In the genomic region with DNA sequence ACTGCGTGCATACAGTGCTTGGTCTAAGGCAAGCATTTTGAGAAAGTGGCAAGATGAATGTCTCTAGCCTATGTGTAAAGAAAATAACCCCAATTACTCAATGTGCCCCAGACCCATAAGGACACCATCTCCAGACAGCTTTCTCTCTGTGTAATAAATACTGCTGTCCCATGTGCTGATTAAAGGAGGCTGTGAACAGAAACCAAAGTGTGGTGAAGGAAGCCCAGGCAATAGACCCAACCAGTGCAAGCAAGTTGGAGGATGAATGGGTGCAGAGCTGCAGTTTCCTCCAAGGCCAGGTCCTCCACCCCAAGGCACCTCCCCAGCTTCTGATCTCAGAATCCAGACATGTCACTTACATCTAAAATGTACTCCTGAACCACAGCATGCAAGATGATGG, we compare ENCODE assay signal across 11 cellular contexts.
"Had no signal": no experiment of that assay in that cellular context is flagged by ENCODE, and none has a peak within 500 bp of the region (broad histone marks: within the 10 kb centered on the region; RNA-seq: fewer than 3 reads in every experiment).

No MANE protein-coding gene starts in this region.

- DNase-seq: activated gamma-delta T cell treated with Interleukin-2 at 50 U/mL for 16 hours; activated T-cell treated with anti-CD3 and anti-CD28 coated beads, Interleukin-2, amount 50 U/mL, for 72 hours; cortex of kidney; effector CD8-positive, alpha-beta T cell; kidney glomerular epithelial cell; right cardiac atrium; small intestine; transverse colon had no signal

- H3K4me3 ChIP-seq: cardiac muscle cell, transverse colon had no signal

- H3K27ac Mint-ChIP-seq: activated T-cell treated with anti-CD3 and anti-CD28 coated beads, Interleukin-2, amount 50 U/mL, for 72 hours; stimulated activated effector memory CD8-positive, alpha-beta T cell treated with anti-CD3 and anti-CD28 coated beads, Interleukin-12 subunit alpha, Interleukin-12 subunit beta, amount 100 ng/mL, for 72 hours; T-helper 2 cell treated with Interferon-gamma antibody and Interleukin-4, amounts not matched to agents 5 μg/mL and 100 μg/mL, for 36 hours had no signal

- H3K27me3 ChIP-seq: cardiac muscle cell, transverse colon had no signal

- ATAC-seq: activated T-cell treated with anti-CD3 and anti-CD28 coated beads, Interleukin-2, amount 50 U/mL, for 72 hours; right cardiac atrium; stimulated activated effector memory CD8-positive, alpha-beta T cell treated with anti-CD3 and anti-CD28 coated beads, Interleukin-12 subunit alpha, Interleukin-12 subunit beta, amount 100 ng/mL, for 72 hours had no signal

- H3K36me3 ChIP-seq: cardiac muscle cell, transverse colon had no signal

- H3K9me3 Mint-ChIP-seq: activated T-cell treated with anti-CD3 and anti-CD28 coated beads, Interleukin-2, amount 50 U/mL, for 72 hours; stimulated activated effector memory CD8-positive, alpha-beta T cell treated with anti-CD3 and anti-CD28 coated beads, Interleukin-12 subunit alpha, Interleukin-12 subunit beta, amount 100 ng/mL, for 72 hours; T-helper 2 cell treated with Interferon-gamma antibody and Interleukin-4, amounts not matched to agents 5 μg/mL and 100 μg/mL, for 36 hours had no signal

- H3K4me3 Mint-ChIP-seq: activated T-cell treated with anti-CD3 and anti-CD28 coated beads, Interleukin-2, amount 50 U/mL, for 72 hours; stimulated activated effector memory CD8-positive, alpha-beta T cell treated with anti-CD3 and anti-CD28 coated beads, Interleukin-12 subunit alpha, Interleukin-12 subunit beta, amount 100 ng/mL, for 72 hours; T-helper 2 cell treated with Interferon-gamma antibody and Interleukin-4, amounts not matched to agents 5 μg/mL and 100 μg/mL, for 36 hours had no signal

- H3K9me3 ChIP-seq: transverse colon had no signal

- H3K27ac ChIP-seq: cardiac muscle cell had no signal
